ENCODE assay signal across 27 cellular contexts in genomic region chr6:122130026-122130348, GRCh38.
DNase-seq lines count a peak whose midpoint lies in the region; ATAC-seq and TF ChIP-seq lines count a peak whose summit lies in the region.
"Had no signal": no experiment of that assay in that cellular context is flagged by ENCODE, and none has a peak within 500 bp of the region (broad histone marks: within the 10 kb centered on the region; RNA-seq: fewer than 3 reads in every experiment).

No MANE protein-coding gene starts in this region.

- H3K79me2 ChIP-seq in PC-9 (ENCODE audit: low read depth) = no peaks in the 10 kb centered on the region

- intact Hi-C loops in PC-9 (cut with micrococcal nuclease; ENCODE audit: unreplicated experiment) = no loop called here

- ATAC-seq in GM18858 (IDR thresholded peaks at IDR 0.05; ENCODE audit: unreplicated experiment) (no peak), GM21447 (IDR thresholded peaks at IDR 0.05; ENCODE audit: unreplicated experiment) (no peak)
- ATAC-seq: activated T-cell treated with anti-CD3 and anti-CD28 coated beads, Interleukin-2, amount 50 U/mL, for 4 hours; K562; naive thymus-derived CD4-positive, alpha-beta T cell had no signal

- TF ChIP-seq CTCF in PC-9 (conservative IDR thresholded peaks at IDR 0.05) (no peak), cardiac muscle cell (IDR thresholded peaks at IDR 0.05; ENCODE audit: low read depth, low read length) (no peak)

- no peak overlapping the region for H3K4me2 ChIP-seq in PC-9

- H3K27me3 ChIP-seq in PC-9 (ENCODE audit: insufficient read depth, low read depth) = no peaks in the 10 kb centered on the region
- H3K27me3 ChIP-seq in cardiac muscle cell = no peaks in the 10 kb centered on the region
- H3K27me3 ChIP-seq: BLaER1 treated with 17β-estradiol and CSF1 and Interleukin-3, amounts not matched to agents 10 nM and 100 nM; dorsolateral prefrontal cortex; MG63; spleen had no signal

- H2AFZ ChIP-seq in PC-9 = 0 out of 2 replicates have a peak overlapping the region, but pooled peaks have one; percentile 34

- CTCF ChIA-PET in PC-9 (lab: Charles Lee) = no interaction called here

- no peaks in the 10 kb centered on the region for H4K20me1 ChIP-seq in PC-9 (ENCODE audit: insufficient read depth)
- H4K20me1 ChIP-seq: BLaER1 treated with 17β-estradiol and CSF1 and Interleukin-3, amounts not matched to agents 10 nM and 100 nM had no signal

- no TSS peak for BruUV-seq in PC-9 (replicated peaks; lab: Mats Ljungman, UMichigan)

- DNase-seq in Daoy (ENCODE audit: low read depth) = peak; percentile 2
- no peak for DNase-seq in PC-9
- peak in 1 of 2 donors; percentile 6 for DNase-seq in cardiac muscle cell (ENCODE audit: low read depth in 1 of 2, low spot score in 1 of 2)
- DNase-seq in myocyte (ENCODE audit: low read depth) = peak; percentile 6
- DNase-seq in glomerular visceral epithelial cell (ENCODE audit: extremely low spot score) = no peak
- no peak for DNase-seq in NCI-H526 (lab: John Stamatoyannopoulos, UW)
- DNase-seq: ACHN; activated CD4-positive, alpha-beta T cell treated with anti-CD3 and anti-CD28 coated beads for 48 hours; activated naive CD4-positive, alpha-beta T cell; activated T-cell treated with anti-CD3 and anti-CD28 coated beads, Interleukin-2, amount 50 U/mL, for 4 hours; dorsolateral prefrontal cortex; GDM1; MG63; naive thymus-derived CD4-positive, alpha-beta T cell; NCI-H1105 treated with DMSO at 0.1 percent for 48 hours; NCI-H1930; NCI-H524; NK-92 treated with Interleukin-12 subunit alpha and Interleukin-12 subunit beta, amount 100 ng/mL, for 24 hours; occipital lobe; SHP77 treated with DMSO at 0.1 percent for 48 hours; spleen; stimulated activated CD4-positive, alpha-beta T cell treated with anti-CD3 and anti-CD28 coated beads, Interleukin-2, amount 100 ng/mL, for 48 hours; WERI-Rb-1 had no signal

- POLR2A ChIA-PET in PC-9 (lab: Charles Lee; ENCODE audit: unreplicated experiment) = no interaction called here

- no peaks in the 10 kb centered on the region for H3K36me3 ChIP-seq in PC-9 (ENCODE audit: low read depth)
- no peaks in the 10 kb centered on the region for H3K36me3 ChIP-seq in cardiac muscle cell
- H3K36me3 ChIP-seq: BLaER1 treated with 17β-estradiol and CSF1 and Interleukin-3, amounts not matched to agents 10 nM and 100 nM; MG63; spleen; WERI-Rb-1 had no signal

- no peaks in the 10 kb centered on the region for H3K9me3 ChIP-seq in PC-9 (ENCODE audit: insufficient read depth, low read depth)
- H3K9me3 ChIP-seq in cardiac muscle cell (ENCODE audit: low read depth) = no peaks in the 10 kb centered on the region
- H3K9me3 ChIP-seq: BLaER1 treated with 17β-estradiol and CSF1 and Interleukin-3, amounts not matched to agents 10 nM and 100 nM; MG63; spleen had no signal

- H3K9me2 ChIP-seq in PC-9 (ENCODE audit: insufficient read depth) = no peaks in the 10 kb centered on the region

- H3K4me1 ChIP-seq in PC-9 (replicated peaks; ENCODE audit: insufficient read depth) (no peaks in the 10 kb centered on the region), cardiac muscle cell (ENCODE audit: low read depth) (peaks cover 26% of the 10 kb centered on the region)
- H3K4me1 ChIP-seq: spleen had no signal

- no peak overlapping the region for H3K4me3 ChIP-seq in PC-9
- no peak overlapping the region for H3K4me3 ChIP-seq in cardiac muscle cell
- H3K4me3 ChIP-seq: BLaER1 treated with 17β-estradiol and CSF1 and Interleukin-3, amounts not matched to agents 10 nM and 100 nM; dorsolateral prefrontal cortex; K562; MG63; spleen had no signal

- H3F3A ChIP-seq in PC-9 (ENCODE audit: insufficient read depth, low read depth) = no peaks in the 10 kb centered on the region

- no peak overlapping the region for H3K27ac ChIP-seq in PC-9
- H3K27ac ChIP-seq in cardiac muscle cell = peak overlapping the region; percentile 51
- H3K27ac ChIP-seq: BLaER1 treated with 17β-estradiol and CSF1 and Interleukin-3, amounts not matched to agents 10 nM and 100 nM; spleen; WERI-Rb-1 had no signal

Comparison
In these comparisons a context has a peak if more than half of its experiments do, and no peak if none do; other contexts are left out.
1. DNase-seq: peak in Daoy (single experiment) and myocyte (single experiment); none in PC-9 (0 of 2), glomerular visceral epithelial cell (single experiment) and NCI-H526 (0 of 2).